ENCODE assay signal across 11 cellular contexts in genomic region chr7:72960626-72961345, GRCh38. TPM values are rescaled to one million over a fixed set of nuclear protein-coding genes. Genes with fewer than 3 reads are reported as not detected.
A peak's percentile ranks its signal among the peaks of the same experiment; 100 is the strongest.
DNase-seq lines count a peak whose midpoint lies in the region; ATAC-seq, FAIRE-seq and TF ChIP-seq lines count a peak whose summit lies in the region.
"Not testable (repeated sequence)": the region's sequence is repeated elsewhere in the genome, so short reads cannot be mapped to it uniquely, and the experiment has no call there.
"Had no signal": no experiment of that assay in that cellular context is flagged by ENCODE, and none has a peak within 500 bp of the region (broad histone marks: within the 10 kb centered on the region; RNA-seq: fewer than 3 reads in every experiment).

No MANE protein-coding gene starts in this region.

- not testable (repeated sequence) for DNase-seq in GM23338 (ENCODE audit: low spot score); Right ventricle myocardium inferior (ENCODE audit: missing footprints); heart right ventricle; right cardiac atrium; HepG2 (ENCODE audit: low spot score); mucosa of descending colon; gastrocnemius medialis

- H3K9me3 ChIP-seq in heart right ventricle; right cardiac atrium (ENCODE audit: control insufficient read depth, low read length); HepG2 (ENCODE audit: low read length); mucosa of descending colon; gastrocnemius medialis: not testable (repeated sequence)

- not testable (repeated sequence) for FAIRE-seq in HepG2 (lab: Jason Lieb, UNC)

- H4K20me1 ChIP-seq in GM23338 (replicated peaks; ENCODE audit: insufficient read depth); HepG2 (ENCODE audit: insufficient read depth, low read length): not testable (repeated sequence)

- H3K27me3 ChIP-seq in GM23338 (ENCODE audit: insufficient read depth); heart right ventricle; right cardiac atrium (ENCODE audit: control insufficient read depth, insufficient read depth); HepG2 (ENCODE audit: control insufficient read depth in 1 of 2, insufficient read depth in 2 of 2, low read length in 2 of 2); gastrocnemius medialis: not testable (repeated sequence)

- not testable (repeated sequence) for H3K27me3 Mint-ChIP-seq in GM23338 (ENCODE audit: insufficient read depth, low read depth, poor library complexity)

- H3K27ac ChIP-seq in GM23338 (ENCODE audit: low read depth); heart right ventricle; right cardiac atrium (ENCODE audit: low read length); HepG2 (ENCODE audit: extremely low read length, insufficient read depth, low read length); gastrocnemius medialis: not testable (repeated sequence)

- H3K4me3 ChIP-seq in GM23338; heart right ventricle; right cardiac atrium (ENCODE audit: low read length); HepG2 (replicated peaks in 1 of 3; ENCODE audit: insufficient read depth in 1 of 3, low read depth in 2 of 3, low read length in 3 of 3); mucosa of descending colon; gastrocnemius medialis: not testable (repeated sequence)

- in situ Hi-C loops in HepG2 (cut with HindIII; ENCODE audit: extremely low pct_ligation_motif_present, low pct_unique_long_range_greater_than_20kb); gastrocnemius medialis (cut with MboI; ENCODE audit: low sequenced_read_pairs in 4 of 4): not testable (repeated sequence)

- H3K9me2 ChIP-seq in GM23338 (ENCODE audit: insufficient read depth) = not testable (repeated sequence)

- CTCF ChIA-PET in HepG2 (lab: Yijun Ruan, JAX; ENCODE audit: low intra/inter-chr PET ratio, low total read pairs) = not testable (repeated sequence)

- no CpG with 5 or more reads among the region's 20 CpGs for WGBS in heart right ventricle, 2 donors
- no CpG with 5 or more reads among the region's 20 CpGs for WGBS in right cardiac atrium
- no CpG with 5 or more reads among the region's 20 CpGs for WGBS in HepG2 (ENCODE audit: low lambda C conversion rate)

- not testable (repeated sequence) for TF ChIP-seq RAD21 in HepG2 (CRISPR knock-in tag; IDR thresholded peaks at IDR 0.05)

- H3K36me3 ChIP-seq in GM23338 (ENCODE audit: insufficient read depth); heart right ventricle; HepG2 (replicated peaks in 1 of 2; ENCODE audit: control insufficient read depth in 1 of 2, insufficient read depth in 2 of 2, low read length in 2 of 2); mucosa of descending colon (ENCODE audit: low read depth); gastrocnemius medialis: not testable (repeated sequence)

- BruUV-seq in HepG2 (replicated peaks; lab: Mats Ljungman, UMichigan) = not testable (repeated sequence)

- TF ChIP-seq POLR2A in HepG2 (IDR thresholded peaks at IDR 0.05; ENCODE audit: insufficient read depth in 1 of 2, low read depth in 2 of 2, low read length in 2 of 2); gastrocnemius medialis (IDR thresholded peaks at IDR 0.05): not testable (repeated sequence)

- H3K27ac Mint-ChIP-seq in GM23338 = not testable (repeated sequence)

- H3F3A ChIP-seq in GM23338 (replicated peaks; ENCODE audit: low read depth) = not testable (repeated sequence)

- ATAC-seq in GM23338 (peak; percentile 9; the same call in 2 of the 3 replicates), Right ventricle myocardium inferior (peak; percentile 72), heart right ventricle (peak; percentile 54 to 83 (median 64)), right cardiac atrium (peak; percentile 22 to 34), HepG2 (peak; percentile 41), mucosa of descending colon (peak; percentile 15), gastrocnemius medialis (peak; percentile 77 to 80)

- H2AFZ ChIP-seq in GM23338; HepG2 (ENCODE audit: low read length): not testable (repeated sequence)

- TF ChIP-seq CTCF in GM23338 (conservative IDR thresholded peaks at IDR 0.05; ENCODE audit: low read depth in 2 of 2); heart right ventricle (IDR thresholded peaks at IDR 0.05); HepG2 (CRISPR knock-in tag; IDR thresholded peaks at IDR 0.05); mucosa of descending colon (IDR thresholded peaks at IDR 0.05); gastrocnemius medialis (IDR thresholded peaks at IDR 0.05 in 4 of 5, conservative IDR thresholded peaks at IDR 0.05 in 1 of 5): not testable (repeated sequence)

- H3K36me3 Mint-ChIP-seq in GM23338 (ENCODE audit: low read depth) = not testable (repeated sequence)

- not testable (repeated sequence) for H3K79me2 ChIP-seq in GM23338 (replicated peaks; ENCODE audit: insufficient read depth); HepG2 (ENCODE audit: insufficient read depth, low read length)

- POLR2A ChIA-PET in HepG2 (lab: Yijun Ruan, JAX) = not testable (repeated sequence)

- not testable (repeated sequence) for H3K9ac ChIP-seq in HepG2 (ENCODE audit: insufficient read depth, low read depth, low read length)

- H3K4me3 Mint-ChIP-seq in GM23338 = not testable (repeated sequence)

- H3K4me1 ChIP-seq in GM23338 (ENCODE audit: insufficient read depth); heart right ventricle; right cardiac atrium (ENCODE audit: control insufficient read depth, insufficient read depth, low read length); HepG2 (ENCODE audit: insufficient read depth, low read length); mucosa of descending colon (ENCODE audit: low read depth); gastrocnemius medialis: not testable (repeated sequence)

- H3K4me1 Mint-ChIP-seq in GM23338 = not testable (repeated sequence)

- not testable (repeated sequence) for H3K4me2 ChIP-seq in GM23338; HepG2 (ENCODE audit: low read depth, low read length)

- H3K9me3 Mint-ChIP-seq in GM23338 = not testable (repeated sequence)

- TF ChIP-seq EP300 in HepG2 (IDR thresholded peaks at IDR 0.05; ENCODE audit: low read depth in 2 of 2, low read length in 2 of 2); HepG2 (CRISPR knock-in tag; IDR thresholded peaks at IDR 0.05; ENCODE audit: borderline replicate concordance): not testable (repeated sequence)

- intact Hi-C loops in Right ventricle myocardium inferior (cut with DNase I); heart right ventricle (cut with DNase I); right cardiac atrium (cut with DNase I); HepG2 (cut with micrococcal nuclease; ENCODE audit: unreplicated experiment); mucosa of descending colon (cut with DNase I, micrococcal nuclease); gastrocnemius medialis (cut with DNase I; ENCODE audit: low total_unique reads): not testable (repeated sequence)

RNA-seq across cellular contexts. Expression of gene TRIM74, which starts 8.5 kb away (rescaled TPM):
- not detected in 2 replicates for total RNA-seq in GM23338 (2014; rRNA removed; shearing (Covaris generic))
- polyA plus RNA-seq in GM23338 (2016; fragmentation: Nextera tagmentation; extraction: Ambion mirVana) = not detected in 2 replicates
- 0.81 TPM for total RNA-seq in Right ventricle myocardium inferior
- under 1 TPM in 5 of 10 donors, not detected in 5; 0.24 to 0.72 (median 0.42) TPM for total RNA-seq in heart right ventricle
- polyA plus RNA-seq in heart right ventricle = under 1 TPM in 1 of 2 donors, not detected in 1; 0.14 TPM
- total RNA-seq in right cardiac atrium = under 1 TPM in 1 of 4 donors, not detected in 3; 0.53 TPM
- polyA plus RNA-seq in right cardiac atrium = 0.27 TPM
- total RNA-seq in HepG2 (2016; rRNA removed; fragmentation: Illumina TruSeq; extraction: Trizol) = 0.88 and 1.4 TPM in 2 replicates
- 0.71 TPM in 1 of 2 replicates, not detected in the other for total RNA-seq in HepG2 (2016; cell fraction: cytosol; rRNA removed; fragmentation: Illumina TruSeq; extraction: Trizol; ENCODE audit: low read depth)
- 0.94 and 2.2 TPM in 2 replicates for total RNA-seq in HepG2 (2016; cell fraction: insoluble cytoplasmic fraction; rRNA removed; fragmentation: Illumina TruSeq; extraction: Trizol)
- 0.37 and 0.72 TPM in 2 replicates for total RNA-seq in HepG2 (2016; cell fraction: membrane; rRNA removed; fragmentation: Illumina TruSeq; extraction: Trizol)
- 1.4 and 1.5 TPM in 2 replicates for total RNA-seq in HepG2 (2016; cell fraction: nucleus; rRNA removed; fragmentation: Illumina TruSeq; extraction: Trizol)
- polyA plus RNA-seq in HepG2 (2011; rRNA removed) = 0.51 and 0.61 TPM in 2 replicates
- 0.18 and 0.48 TPM in 2 replicates for polyA plus RNA-seq in HepG2 (2011; cell fraction: cytosol; rRNA removed)
- polyA plus RNA-seq in HepG2 (2011; cell fraction: nucleus; rRNA removed) = 8.5 and 14.9 TPM in 2 replicates
- polyA plus RNA-seq in HepG2 (2012) = 0.90 and 1.1 TPM in 2 replicates
- 0.32 TPM in 1 of 2 replicates, not detected in the other for polyA plus RNA-seq in HepG2 (2016; cell fraction: cytosol; fragmentation: Illumina TruSeq; extraction: Trizol; ENCODE audit: low read depth)
- 1.3 and 2.3 TPM in 2 replicates for polyA plus RNA-seq in HepG2 (2016; cell fraction: insoluble cytoplasmic fraction; fragmentation: Illumina TruSeq; extraction: Trizol; ENCODE audit: low read depth)
- 0.42 and 1.2 TPM in 2 replicates for polyA plus RNA-seq in HepG2 (2016; cell fraction: membrane; fragmentation: Illumina TruSeq; extraction: Trizol; ENCODE audit: low read depth)
- 2.9 and 3.1 TPM in 2 replicates for polyA plus RNA-seq in HepG2 (2016; cell fraction: nucleus; fragmentation: Illumina TruSeq; extraction: Trizol; ENCODE audit: insufficient read depth, low read depth)
- polyA minus RNA-seq in HepG2 (2011; rRNA and poly(A)+ RNA removed; ENCODE audit: low replicate concordance) = 0.14 and 1.6 TPM in 2 replicates
- polyA minus RNA-seq in HepG2 (2011; cell fraction: cytosol; rRNA and poly(A)+ RNA removed) = not detected in 2 replicates
- polyA minus RNA-seq in HepG2 (2011; cell fraction: nucleus; rRNA and poly(A)+ RNA removed) = 0.77 TPM in 1 of 2 replicates, not detected in the other
- under 1 TPM; 0.43 to 0.95 (median 0.90) TPM for total RNA-seq in mucosa of descending colon
- total RNA-seq in gastrocnemius medialis = not detected
- total RNA-seq: H7 had no signal
- polyA plus RNA-seq: AG04450; CD4-positive, CD25-positive, alpha-beta regulatory T cell; H1 had no signal

RNA-seq across cellular contexts. Expression of gene POM121, which starts 35.9 kb away (rescaled TPM):
- 37.1 and 39.8 TPM in 2 replicates for total RNA-seq in GM23338 (2014; rRNA removed; shearing (Covaris generic))
- polyA plus RNA-seq in GM23338 (2016; fragmentation: Nextera tagmentation; extraction: Ambion mirVana) = 24.1 and 24.5 TPM in 2 replicates
- 15.5 TPM for total RNA-seq in Right ventricle myocardium inferior
- 10 to 100 TPM; 15.1 to 23.5 (median 18.3) TPM for total RNA-seq in heart right ventricle
- 10 to 100 TPM in 1 of 2 donors, 1 to 10 TPM in 1; 8.1 to 13.5 TPM for polyA plus RNA-seq in heart right ventricle
- 10 to 100 TPM; 19.0 to 29.5 (median 25.4) TPM for total RNA-seq in right cardiac atrium
- polyA plus RNA-seq in right cardiac atrium = 13.1 TPM
- 8.4 and 12.7 TPM in 2 replicates for total RNA-seq in HepG2 (2016; rRNA removed; fragmentation: Illumina TruSeq; extraction: Trizol)
- total RNA-seq in HepG2 (2016; cell fraction: cytosol; rRNA removed; fragmentation: Illumina TruSeq; extraction: Trizol; ENCODE audit: low read depth) = 7.3 and 8.9 TPM in 2 replicates
- 8.1 and 12.1 TPM in 2 replicates for total RNA-seq in HepG2 (2016; cell fraction: insoluble cytoplasmic fraction; rRNA removed; fragmentation: Illumina TruSeq; extraction: Trizol)
- 9.6 and 11.2 TPM in 2 replicates for total RNA-seq in HepG2 (2016; cell fraction: membrane; rRNA removed; fragmentation: Illumina TruSeq; extraction: Trizol)
- total RNA-seq in HepG2 (2016; cell fraction: nucleus; rRNA removed; fragmentation: Illumina TruSeq; extraction: Trizol) = 15.4 and 17.1 TPM in 2 replicates
- polyA plus RNA-seq in HepG2 (2011; rRNA removed) = 9.2 and 10.3 TPM in 2 replicates
- polyA plus RNA-seq in HepG2 (2011; cell fraction: cytosol; rRNA removed) = 6.9 and 7.8 TPM in 2 replicates
- 26.7 and 30.4 TPM in 2 replicates for polyA plus RNA-seq in HepG2 (2011; cell fraction: nucleus; rRNA removed)
- polyA plus RNA-seq in HepG2 (2012) = 24.9 and 31.2 TPM in 2 replicates
- polyA plus RNA-seq in HepG2 (2016; cell fraction: cytosol; fragmentation: Illumina TruSeq; extraction: Trizol; ENCODE audit: low read depth) = 2.0 and 2.4 TPM in 2 replicates
- polyA plus RNA-seq in HepG2 (2016; cell fraction: insoluble cytoplasmic fraction; fragmentation: Illumina TruSeq; extraction: Trizol; ENCODE audit: low read depth) = 28.5 and 38.3 TPM in 2 replicates
- polyA plus RNA-seq in HepG2 (2016; cell fraction: membrane; fragmentation: Illumina TruSeq; extraction: Trizol; ENCODE audit: low read depth) = 10.4 and 10.5 TPM in 2 replicates
- 58.9 and 64.1 TPM in 2 replicates for polyA plus RNA-seq in HepG2 (2016; cell fraction: nucleus; fragmentation: Illumina TruSeq; extraction: Trizol; ENCODE audit: insufficient read depth, low read depth)
- 14.3 and 15.0 TPM in 2 replicates for polyA minus RNA-seq in HepG2 (2011; rRNA and poly(A)+ RNA removed; ENCODE audit: low replicate concordance)
- polyA minus RNA-seq in HepG2 (2011; cell fraction: cytosol; rRNA and poly(A)+ RNA removed) = 13.8 and 14.0 TPM in 2 replicates
- 13.9 and 14.9 TPM in 2 replicates for polyA minus RNA-seq in HepG2 (2011; cell fraction: nucleus; rRNA and poly(A)+ RNA removed)
- total RNA-seq in mucosa of descending colon = 10 to 100 TPM; 31.0 to 36.3 (median 31.6) TPM
- total RNA-seq in gastrocnemius medialis = 10 to 100 TPM in 2 of 4 donors, 1 to 10 TPM in 2; 7.8 to 11.5 (median 10.0) TPM

Comparison
In these comparisons a context has a peak if more than half of its experiments do, and no peak if none do; other contexts are left out.
1. ATAC-seq: peak in every context shown above with its lines; median percentile 78 in gastrocnemius medialis; 72 in Right ventricle myocardium inferior; 64 in heart right ventricle; 41 in HepG2; 28 in right cardiac atrium; 15 in mucosa of descending colon; 9 in GM23338.